8 cellular contexts compared by ENCODE assay signal in genomic region chr2:233252227-233252626, GRCh38. TPM values are rescaled to one million over a fixed set of nuclear protein-coding genes. Genes with fewer than 3 reads are reported as not detected.
DNase-seq lines count a peak whose midpoint lies in the region; ATAC-seq, FAIRE-seq and TF ChIP-seq lines count a peak whose summit lies in the region.

No MANE protein-coding gene starts in this region.

- TF ChIP-seq CTCF in OCI-LY7 (conservative IDR thresholded peaks at IDR 0.05; ENCODE audit: low read length) (no peak), epithelial cell of proximal tubule (conservative IDR thresholded peaks at IDR 0.05; ENCODE audit: low read depth, low read length) (no peak), parathyroid adenoma (IDR thresholded peaks at IDR 0.05) (no peak)

- peak overlapping the region; percentile 95 for H3K4me2 ChIP-seq in OCI-LY7 (ENCODE audit: low read length)
- peak overlapping the region; percentile 84 for H3K4me2 ChIP-seq in parathyroid adenoma (ENCODE audit: low read length)

- peaks cover 10% of the 10 kb centered on the region; the same call in 1 of the 2 replicates for H3K9me3 ChIP-seq in OCI-LY7 (ENCODE audit: low read length)
- no peaks in the 10 kb centered on the region for H3K9me3 ChIP-seq in parathyroid adenoma (ENCODE audit: control insufficient read depth, low read length)

- H3K27ac ChIP-seq in OCI-LY7 (ENCODE audit: low read depth, low read length, poor library complexity, severe bottlenecking), result peak overlapping the region; percentile 49
- H3K27ac ChIP-seq in parathyroid adenoma, result peak overlapping the region; percentile 86

- peaks cover 37% of the 10 kb centered on the region for H3K36me3 ChIP-seq in OCI-LY7 (ENCODE audit: insufficient read depth, low read length)
- no peaks in the 10 kb centered on the region for H3K36me3 ChIP-seq in parathyroid adenoma (ENCODE audit: control insufficient read depth, insufficient read depth, low read length)

- POLR2A ChIA-PET in OCI-LY7 (lab: Charles Lee), result interaction anchor here (0.6 kb wide), 1 partner anchor 43 kb away, joined by 3 read pairs; no protein-coding TSS in a partner anchor

- no peaks in the 10 kb centered on the region for H3K9me2 ChIP-seq in OCI-LY7 (ENCODE audit: insufficient read depth, low read length)

- CTCF ChIA-PET in OCI-LY7 (lab: Charles Lee; ENCODE audit: unreplicated experiment), result interaction anchor here (1.2 kb wide), 1 partner anchor 16 kb away, joined by 3 read pairs; no protein-coding TSS in a partner anchor

- no peak for ATAC-seq in esophagus mucosa
- ATAC-seq in HG02759 (IDR thresholded peaks at IDR 0.05; ENCODE audit: unreplicated experiment), result no peak
- no peak for ATAC-seq in GM18870 (IDR thresholded peaks at IDR 0.05; ENCODE audit: unreplicated experiment)

- intact Hi-C loops in OCI-LY7 (cut with micrococcal nuclease; ENCODE audit: unreplicated experiment), result no loop called here

- BruUV-seq in OCI-LY7 (replicated peaks; lab: Mats Ljungman, UMichigan), result no TSS peak

- no peak for TF ChIP-seq POLR2A in GM12892 (IDR thresholded peaks at IDR 0.05; ENCODE audit: low read depth, low read length)

- H3K79me2 ChIP-seq in OCI-LY7 (ENCODE audit: insufficient read depth, low read depth, low read length) (peaks cover 49% of the 10 kb centered on the region), parathyroid adenoma (peaks cover 8% of the 10 kb centered on the region)

- peak overlapping the region; percentile 22 for H2AFZ ChIP-seq in OCI-LY7 (ENCODE audit: low read length)
- peak overlapping the region; percentile 98 for H2AFZ ChIP-seq in parathyroid adenoma

- H3K4me1 ChIP-seq in OCI-LY7 (ENCODE audit: insufficient read depth, low read length, poor library complexity, severe bottlenecking) (peaks cover 41% of the 10 kb centered on the region), parathyroid adenoma (peaks cover 3% of the 10 kb centered on the region)

- DNase-seq in ELR (ENCODE audit: low read depth) (peak; percentile 15), OCI-LY7 (ENCODE audit: low spot score) (peak; percentile 27), epithelial cell of proximal tubule (ENCODE audit: low read depth) (no peak), GM12892 (ENCODE audit: insufficient read length) (no peak)

- no peaks in the 10 kb centered on the region for H3K27me3 ChIP-seq in parathyroid adenoma (ENCODE audit: control insufficient read depth, insufficient read depth, low read length)

- no peak for FAIRE-seq in GM12892 (lab: Jason Lieb, UNC)

- H4K20me1 ChIP-seq in OCI-LY7 (ENCODE audit: insufficient read depth, low read length), result peaks cover 24% of the 10 kb centered on the region

- H3K4me3 ChIP-seq in OCI-LY7 (ENCODE audit: low read depth, low read length, poor library complexity, severe bottlenecking) (peak overlapping the region; percentile 96), epithelial cell of proximal tubule (ENCODE audit: low read depth, low read length) (peak overlapping the region; percentile 75), parathyroid adenoma (ENCODE audit: low read depth, low read length) (peak overlapping the region; percentile 71)

- H3K9ac ChIP-seq in parathyroid adenoma, result peak overlapping the region; percentile 73

RNA-seq across cellular contexts. Expression of gene ATG16L1, which starts 0.8 kb away (rescaled TPM):
- total RNA-seq in OCI-LY7 (2014; rRNA removed; shearing (Covaris generic)), result 42.5 and 44.9 TPM in 2 replicates
- total RNA-seq in OCI-LY7 (2022) (31.8 and 36.2 TPM in 2 replicates), epithelial cell of proximal tubule (29.4 and 29.9 TPM in 2 replicates), esophagus mucosa (13.9 TPM)
- polyA plus RNA-seq in GM12892 (2012; ENCODE audit: missing spikeins), result 9.2 TPM

RNA-seq across cellular contexts. Expression of gene SAG, which starts 55.4 kb away (rescaled TPM):
- total RNA-seq in OCI-LY7 (2014; rRNA removed; shearing (Covaris generic)), result 0.32 TPM in 1 of 2 replicates, not detected in the other
- not detected in 2 replicates for total RNA-seq in OCI-LY7 (2022)
- not detected in 2 replicates for total RNA-seq in epithelial cell of proximal tubule
- not detected for polyA plus RNA-seq in GM12892 (2012; ENCODE audit: missing spikeins)
- not detected for total RNA-seq in esophagus mucosa

Comparison
In these comparisons a context has a peak if more than half of its experiments do, and no peak if none do; other contexts are left out.
1. DNase-seq: peak in ELR (single experiment) and OCI-LY7 (single experiment); none in epithelial cell of proximal tubule (single experiment) and GM12892 (single experiment).
2. Peak in every context shown above with its lines, with median percentiles within 50 percentile points of each other: H3K4me3 ChIP-seq.